ENCODE assay signal across 22 cellular contexts in genomic region chr1:76281306-76281705, GRCh38.
DNase-seq lines count a peak whose midpoint lies in the region; ATAC-seq and TF ChIP-seq lines count a peak whose summit lies in the region.
"Had no signal": no experiment of that assay in that cellular context is flagged by ENCODE, and none has a peak within 500 bp of the region (broad histone marks: within the 10 kb centered on the region; RNA-seq: fewer than 3 reads in every experiment).

No MANE protein-coding gene starts in this region.

- no peaks in the 10 kb centered on the region for H3K36me3 Mint-ChIP-seq in activated T-cell treated with anti-CD3 and anti-CD28 coated beads, Interleukin-2, amount 50 U/mL, for 4 hours (ENCODE audit: insufficient read depth)
- H3K36me3 Mint-ChIP-seq: immature natural killer cell had no signal

- H3K27me3 ChIP-seq in BLaER1 (no peaks in the 10 kb centered on the region), adipocyte (replicated peaks; ENCODE audit: control insufficient read depth, insufficient read depth, low read length) (no peaks in the 10 kb centered on the region), gastrocnemius medialis (no peaks in the 10 kb centered on the region)
- H3K27me3 ChIP-seq: ascending aorta, stomach, uterus had no signal

- ATAC-seq in HG02885 (IDR thresholded peaks at IDR 0.05; ENCODE audit: poor library complexity, unreplicated experiment) (no peak), gastrocnemius medialis (no peak)
- no peak for ATAC-seq in activated T-cell treated with anti-CD3 and anti-CD28 coated beads, Interleukin-2, amount 50 U/mL, for 4 hours
- ATAC-seq: activated CD8-positive, alpha-beta T cell treated with anti-CD3 and anti-CD28 coated beads, Interleukin-2, amount 10 ng/mL, durations not matched to agents 7 days and 5 days; PC-3 had no signal

- in situ Hi-C loops in gastrocnemius medialis (cut with MboI; ENCODE audit: low sequenced_read_pairs in 4 of 4) = no loop called here

- peak; percentile 31 for DNase-seq in NCI-H1694 (lab: John Stamatoyannopoulos, UW)
- DNase-seq in adipocyte (ENCODE audit: low read depth) = peak; percentile 23
- DNase-seq in middle frontal gyrus (ENCODE audit: extremely low spot score, low spot score) = peak; percentile 42
- no peak for DNase-seq in CD1c-positive myeloid dendritic cell (ENCODE audit: extremely low spot score)
- no peak for DNase-seq in activated T-cell treated with anti-CD3 and anti-CD28 coated beads, Interleukin-2, amount 50 U/mL, for 4 hours
- no peak for DNase-seq in gastrocnemius medialis
- DNase-seq: activated CD8-positive, alpha-beta T cell treated with anti-CD3 and anti-CD28 coated beads, Interleukin-2, amount 10 ng/mL, durations not matched to agents 7 days and 5 days; activated naive CD4-positive, alpha-beta T cell treated with anti-CD3 and anti-CD28 coated beads, Interleukin-2, amount 10 ng/mL, durations not matched to agents 7 days and 5 days; activated T-cell treated with anti-CD3 and anti-CD28 coated beads, Interleukin-2, amount 50 U/mL, for 48 hours; CD4-positive, alpha-beta T cell; endodermal cell; immature natural killer cell; NCI-H2029; NCI-H526 treated with DMSO at 0.1 percent for 48 hours; PC-3; stomach; T-helper 2 cell; uterus had no signal

- H3K4me3 ChIP-seq in BLaER1 (no peak overlapping the region), adipocyte (ENCODE audit: low read length) (no peak overlapping the region), gastrocnemius medialis (no peak overlapping the region)
- H3K4me3 ChIP-seq: ascending aorta, stomach, uterus had no signal

- H3K36me3 ChIP-seq in BLaER1 (no peaks in the 10 kb centered on the region), adipocyte (ENCODE audit: control insufficient read depth, insufficient read depth, low read length, severe bottlenecking) (no peaks in the 10 kb centered on the region), gastrocnemius medialis (no peaks in the 10 kb centered on the region)
- H3K36me3 ChIP-seq: ascending aorta, stomach, uterus had no signal

- H3K9me3 ChIP-seq in BLaER1 (no peaks in the 10 kb centered on the region), adipocyte (ENCODE audit: control insufficient read depth, low read length) (no peaks in the 10 kb centered on the region), gastrocnemius medialis (no peaks in the 10 kb centered on the region)
- H3K9me3 ChIP-seq: ascending aorta, stomach, uterus had no signal

- peaks cover 13% of the 10 kb centered on the region for H3K4me1 Mint-ChIP-seq in activated T-cell treated with anti-CD3 and anti-CD28 coated beads, Interleukin-2, amount 50 U/mL, for 4 hours (ENCODE audit: low read depth)
- H3K4me1 Mint-ChIP-seq: endodermal cell, immature natural killer cell had no signal

- H3K4me3 Mint-ChIP-seq in activated T-cell treated with anti-CD3 and anti-CD28 coated beads, Interleukin-2, amount 50 U/mL, for 4 hours = no peak overlapping the region
- H3K4me3 Mint-ChIP-seq: activated CD8-positive, alpha-beta T cell treated with anti-CD3 and anti-CD28 coated beads, Interleukin-2, amount 10 ng/mL, durations not matched to agents 7 days and 5 days; activated naive CD4-positive, alpha-beta T cell treated with anti-CD3 and anti-CD28 coated beads, Interleukin-2, amount 10 ng/mL, durations not matched to agents 7 days and 5 days; CD4-positive, alpha-beta T cell; endodermal cell; immature natural killer cell had no signal

- no peaks in the 10 kb centered on the region for H3K9me3 Mint-ChIP-seq in activated T-cell treated with anti-CD3 and anti-CD28 coated beads, Interleukin-2, amount 50 U/mL, for 4 hours
- H3K9me3 Mint-ChIP-seq: activated naive CD4-positive, alpha-beta T cell treated with anti-CD3 and anti-CD28 coated beads, Interleukin-2, amount 10 ng/mL, durations not matched to agents 7 days and 5 days; CD4-positive, alpha-beta T cell; endodermal cell had no signal

- H4K20me1 ChIP-seq in BLaER1 = no peaks in the 10 kb centered on the region

- H3K4me1 ChIP-seq in BLaER1 = peaks cover 28% of the 10 kb centered on the region
- no peaks in the 10 kb centered on the region for H3K4me1 ChIP-seq in adipocyte (ENCODE audit: control insufficient read depth, insufficient read depth, low read length)
- no peaks in the 10 kb centered on the region for H3K4me1 ChIP-seq in gastrocnemius medialis
- H3K4me1 ChIP-seq: ascending aorta, stomach, uterus had no signal

- TF ChIP-seq POLR2A in gastrocnemius medialis (IDR thresholded peaks at IDR 0.05) = no peak

- TF ChIP-seq CTCF in gastrocnemius medialis (IDR thresholded peaks at IDR 0.05 in 4 of 5, conservative IDR thresholded peaks at IDR 0.05 in 1 of 5) = no peak

- 0 out of 2 replicates have a peak overlapping the region, but pooled peaks have one; percentile 16 for H3K4me2 ChIP-seq in BLaER1

- no peaks in the 10 kb centered on the region for H3K27me3 Mint-ChIP-seq in activated T-cell treated with anti-CD3 and anti-CD28 coated beads, Interleukin-2, amount 50 U/mL, for 4 hours (ENCODE audit: low read depth)
- H3K27me3 Mint-ChIP-seq: CD4-positive, alpha-beta T cell; IgD-negative memory B cell had no signal

- intact Hi-C loops in gastrocnemius medialis (cut with DNase I; ENCODE audit: low total_unique reads) = no loop called here

- H3K9ac ChIP-seq in BLaER1 (no peak overlapping the region), adipocyte (ENCODE audit: low read length) (no peak overlapping the region)

- H3K27ac ChIP-seq in BLaER1 (no peak overlapping the region), gastrocnemius medialis (no peak overlapping the region)
- H3K27ac ChIP-seq: ascending aorta, stomach, uterus had no signal

Comparison
In these comparisons a context has a peak if more than half of its experiments do, and no peak if none do; other contexts are left out.
1. DNase-seq: peak in NCI-H1694 (single experiment), adipocyte (single experiment) and middle frontal gyrus (single experiment); none in CD1c-positive myeloid dendritic cell (single experiment), activated T-cell treated with anti-CD3 and anti-CD28 coated beads, Interleukin-2, amount 50 U/mL, for 4 hours (single experiment) and gastrocnemius medialis (0 of 2).